ENCODE assay signal across 27 cellular contexts in the genomic region with DNA sequence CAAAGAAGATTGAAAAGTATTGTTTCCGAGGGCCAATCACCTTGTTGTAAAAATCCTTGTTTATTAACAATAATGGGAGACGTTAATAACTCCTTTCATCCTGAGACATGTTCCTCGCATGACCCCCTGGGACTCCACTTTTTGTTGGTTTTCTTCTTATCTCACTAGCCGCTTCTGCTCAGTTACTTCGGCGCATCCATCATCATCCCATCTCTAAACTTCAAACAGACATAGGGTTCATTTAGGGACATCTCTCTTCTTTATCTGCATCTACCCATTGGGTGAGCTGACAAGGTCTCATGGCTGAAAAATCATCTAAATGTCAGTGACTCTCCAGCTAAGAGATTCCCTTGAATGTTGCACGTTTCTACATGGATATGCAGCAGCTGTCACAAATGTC.
"Had no signal": no experiment of that assay in that cellular context is flagged by ENCODE, and none has a peak within 500 bp of the region (broad histone marks: within the 10 kb centered on the region; RNA-seq: fewer than 3 reads in every experiment).

No MANE protein-coding gene starts in this region.

- H3K36me3 ChIP-seq: colonic mucosa, esophagus squamous epithelium, gastrocnemius medialis, gastroesophageal sphincter, heart left ventricle had no signal

- H3K4me3 ChIP-seq: colonic mucosa, coronary artery, dorsolateral prefrontal cortex, esophagus muscularis mucosa, esophagus squamous epithelium, gastrocnemius medialis, gastroesophageal sphincter, heart left ventricle, heart right ventricle had no signal

- DNase-seq: colonic mucosa; cortex of kidney; dermis blood vessel endothelial cell; dorsolateral prefrontal cortex; effector CD4-positive, alpha-beta T cell; effector CD8-positive, alpha-beta T cell; effector memory CD4-positive, alpha-beta T cell; effector memory CD8-positive, alpha-beta T cell; erythroblast; esophagus squamous epithelium; foreskin fibroblast; foreskin keratinocyte; foreskin melanocyte; gastrocnemius medialis; glutamatergic neuron; head of caudate nucleus; heart left ventricle; heart right ventricle had no signal

- H3K9me3 ChIP-seq: colonic mucosa, gastrocnemius medialis had no signal

- H3K4me1 ChIP-seq: colonic mucosa, esophagus muscularis mucosa, foreskin keratinocyte, gastrocnemius medialis, gastroesophageal sphincter, heart right ventricle had no signal

- H3K27ac ChIP-seq: colonic mucosa, coronary artery, dorsolateral prefrontal cortex, epithelial cell of prostate, esophagus muscularis mucosa, esophagus squamous epithelium, foreskin keratinocyte, gastrocnemius medialis, gastroesophageal sphincter, heart left ventricle, heart right ventricle had no signal

- FAIRE-seq: colon, endometrium, endothelial cell of umbilical vein, frontal cortex had no signal

- ATAC-seq: effector memory CD8-positive, alpha-beta T cell; esophagus mucosa; foreskin keratinocyte; gastrocnemius medialis; gastroesophageal sphincter; heart left ventricle; heart right ventricle had no signal

- H3K27me3 ChIP-seq: colonic mucosa, esophagus muscularis mucosa, esophagus squamous epithelium, foreskin keratinocyte, gastrocnemius medialis, heart right ventricle had no signal
